ENCODE assay signal across 23 cellular contexts in genomic region chr20:31872406-31872805, GRCh38. TPM values are rescaled to one million over a fixed set of nuclear protein-coding genes. Genes with fewer than 3 reads are reported as not detected.
"Had no signal": no experiment of that assay in that cellular context is flagged by ENCODE, and none has a peak within 500 bp of the region (broad histone marks: within the 10 kb centered on the region; RNA-seq: fewer than 3 reads in every experiment).

No MANE protein-coding gene starts in this region.

- H3K36me3 ChIP-seq: heart right ventricle, right atrium auricular region, upper lobe of right lung, vagina had no signal

- DNase-seq: cortex of kidney; effector memory CD4-positive, alpha-beta T cell; heart right ventricle; hypothalamus; kidney glomerular epithelial cell; mammary epithelial cell; naive thymus-derived CD4-positive, alpha-beta T cell; small intestine; stimulated activated CD4-positive, alpha-beta T cell treated with anti-CD3 and anti-CD28 coated beads, Interleukin-12 subunit alpha, Interleukin-12 subunit beta, amount 100 ng/mL, for 4 hours; stimulated activated naive CD4-positive, alpha-beta T cell; upper lobe of right lung had no signal

- H3K9me3 ChIP-seq: right atrium auricular region, upper lobe of right lung, vagina had no signal

- H3K27ac Mint-ChIP-seq: naive thymus-derived CD4-positive, alpha-beta T cell had no signal

- H3K27ac ChIP-seq: heart right ventricle, right atrium auricular region, upper lobe of right lung, vagina had no signal

- FAIRE-seq: endometrium, frontal cortex, islet of Langerhans, small intestine had no signal

- H3K4me3 Mint-ChIP-seq: naive thymus-derived CD4-positive, alpha-beta T cell had no signal

- H3K9me3 Mint-ChIP-seq: neural crest cell had no signal

- H3K27me3 ChIP-seq: right atrium auricular region, upper lobe of right lung, vagina had no signal

- H3K4me3 ChIP-seq: heart right ventricle, right atrium auricular region, upper lobe of right lung, vagina had no signal

- ATAC-seq: esophagus mucosa; heart right ventricle; left lobe of liver; naive thymus-derived CD4-positive, alpha-beta T cell; upper lobe of right lung had no signal

RNA-seq across cellular contexts. Expression of gene TTLL9, which starts 2.0 kb away (rescaled TPM):
- total RNA-seq: fibroblast of lung; left lobe of liver; mononuclear cell; naive thymus-derived CD4-positive, alpha-beta T cell; right atrium auricular region; vagina had no signal
- polyA plus RNA-seq: naive thymus-derived CD4-positive, alpha-beta T cell had no signal

RNA-seq across cellular contexts. Expression of gene DUSP15, which starts 2.1 kb away (rescaled TPM):
- total RNA-seq: fibroblast of lung; mononuclear cell; naive thymus-derived CD4-positive, alpha-beta T cell had no signal
- polyA plus RNA-seq: mammary epithelial cell; naive thymus-derived CD4-positive, alpha-beta T cell had no signal

RNA-seq across cellular contexts. Expression of gene FOXS1, which starts 27.0 kb away (rescaled TPM):
- total RNA-seq: left lobe of liver; mesenteric fat pad; mononuclear cell; naive thymus-derived CD4-positive, alpha-beta T cell; neural crest cell; vagina had no signal
- polyA plus RNA-seq: fibroblast of lung; mammary epithelial cell; naive thymus-derived CD4-positive, alpha-beta T cell had no signal

RNA-seq across cellular contexts. Expression of gene MYLK2, which starts 53.2 kb away (rescaled TPM):
- total RNA-seq: left lobe of liver, mesenteric fat pad, mononuclear cell, posterior vena cava, upper lobe of right lung, vagina had no signal
- polyA plus RNA-seq: fibroblast of lung; naive thymus-derived CD4-positive, alpha-beta T cell had no signal
